Comparison of ENCODE assay signal across 1 cellular context in the genomic region with DNA sequence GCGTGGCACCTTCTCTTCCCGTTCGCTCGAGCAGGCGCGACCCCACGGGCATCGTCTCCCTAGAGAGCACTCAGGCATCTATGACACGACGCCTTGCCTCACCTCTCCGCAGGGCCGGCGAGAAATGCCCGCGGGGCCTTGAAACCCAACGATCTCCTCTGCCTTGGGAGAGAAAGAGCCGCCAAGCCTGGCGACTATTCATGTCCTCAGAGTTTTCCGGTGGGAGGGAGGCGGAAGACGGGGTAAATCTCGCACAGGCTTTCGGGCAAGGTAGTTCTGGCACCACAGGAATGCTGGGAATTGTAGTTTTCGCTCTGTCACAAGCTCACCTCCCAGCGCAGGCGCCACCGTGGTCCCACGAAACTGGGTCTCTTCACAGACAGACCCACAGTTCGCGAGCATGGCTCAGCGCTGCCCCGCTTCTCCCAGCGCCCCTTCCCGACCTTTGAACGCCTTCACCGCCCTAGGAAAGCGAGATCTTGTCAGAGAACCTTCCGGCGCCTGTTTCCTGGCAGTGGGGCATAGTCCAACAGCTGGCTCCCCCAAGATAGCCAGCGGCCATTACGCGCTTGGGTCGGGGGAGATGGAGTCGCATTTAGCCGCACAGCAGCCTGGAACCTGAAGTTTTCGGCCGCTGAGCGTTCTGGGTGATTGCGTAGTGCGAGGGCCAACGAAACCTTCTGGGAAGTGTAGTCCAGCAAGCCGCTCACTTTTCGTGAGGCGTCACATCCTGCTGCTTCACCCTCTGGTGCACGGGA.
TF ChIP-seq lines count a peak whose summit lies in the region.

A gene with protein sequence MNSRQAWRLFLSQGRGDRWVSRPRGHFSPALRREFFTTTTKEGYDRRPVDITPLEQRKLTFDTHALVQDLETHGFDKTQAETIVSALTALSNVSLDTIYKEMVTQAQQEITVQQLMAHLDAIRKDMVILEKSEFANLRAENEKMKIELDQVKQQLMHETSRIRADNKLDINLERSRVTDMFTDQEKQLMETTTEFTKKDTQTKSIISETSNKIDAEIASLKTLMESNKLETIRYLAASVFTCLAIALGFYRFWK (minus strand): TSS at position 597 of the 758 bp plus-strand sequence. CDS start 395 bp downstream, at position 202.

TF ChIP-seq in A549, 52 proteins besides CTCF, POLR2A, EP300 and RAD21 (continued from another document):
- TF ChIP-seq, protein P1, sequence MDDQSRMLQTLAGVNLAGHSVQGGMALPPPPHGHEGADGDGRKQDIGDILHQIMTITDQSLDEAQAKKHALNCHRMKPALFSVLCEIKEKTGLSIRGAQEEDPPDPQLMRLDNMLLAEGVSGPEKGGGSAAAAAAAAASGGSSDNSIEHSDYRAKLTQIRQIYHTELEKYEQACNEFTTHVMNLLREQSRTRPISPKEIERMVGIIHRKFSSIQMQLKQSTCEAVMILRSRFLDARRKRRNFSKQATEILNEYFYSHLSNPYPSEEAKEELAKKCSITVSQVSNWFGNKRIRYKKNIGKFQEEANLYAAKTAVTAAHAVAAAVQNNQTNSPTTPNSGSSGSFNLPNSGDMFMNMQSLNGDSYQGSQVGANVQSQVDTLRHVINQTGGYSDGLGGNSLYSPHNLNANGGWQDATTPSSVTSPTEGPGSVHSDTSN (IDR thresholded peaks at IDR 0.05), result no peak
- TF ChIP-seq, protein P2, sequence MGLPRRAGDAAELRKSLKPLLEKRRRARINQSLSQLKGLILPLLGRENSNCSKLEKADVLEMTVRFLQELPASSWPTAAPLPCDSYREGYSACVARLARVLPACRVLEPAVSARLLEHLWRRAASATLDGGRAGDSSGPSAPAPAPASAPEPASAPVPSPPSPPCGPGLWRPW (IDR thresholded peaks at IDR 0.05), result no peak
- peak; percentile 57 for TF ChIP-seq MAX (IDR thresholded peaks at IDR 0.05)
